Comparison of ENCODE assay signal across 20 cellular contexts in the genomic region with DNA sequence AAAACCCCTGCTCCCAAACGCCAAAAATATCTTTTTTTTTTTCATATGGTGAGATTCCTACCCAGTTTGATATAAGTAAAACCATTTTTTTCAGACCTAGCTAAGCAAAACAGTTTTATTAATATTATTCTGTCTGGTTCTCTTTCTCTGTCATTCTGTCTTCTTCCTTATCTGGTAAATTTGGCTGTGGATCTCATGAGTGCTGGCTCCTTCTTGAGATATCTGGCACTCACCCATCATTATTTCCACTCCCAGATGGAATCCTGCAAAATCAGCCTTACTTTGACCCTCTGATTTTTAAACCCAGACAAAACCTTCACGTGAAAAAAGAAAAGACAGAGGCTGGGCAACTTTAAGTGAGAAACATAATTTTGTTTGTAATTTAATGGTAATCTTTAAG.
"Had no signal": no experiment of that assay in that cellular context is flagged by ENCODE, and none has a peak within 500 bp of the region (broad histone marks: within the 10 kb centered on the region; RNA-seq: fewer than 3 reads in every experiment).

No MANE protein-coding gene starts in this region.

- DNase-seq: activated CD4-positive, alpha-beta memory T cell treated with anti-CD3 and anti-CD28 coated beads, Interleukin-2, amount 10 ng/mL, durations not matched to agents 7 days and 5 days; activated CD4-positive, alpha-beta T cell treated with anti-CD3 and anti-CD28 coated beads for 48 hours; activated effector memory CD4-positive, alpha-beta T cell treated with Interleukin-2 at 50 U/mL for 16 hours; activated naive CD4-positive, alpha-beta T cell treated with anti-CD3 and anti-CD28 coated beads for 36 hours; activated T-cell treated with anti-CD3 and anti-CD28 coated beads, Interleukin-2, amount 50 U/mL, for 72 hours; amygdala; esophagus squamous epithelium; foreskin melanocyte; hypothalamus; lower lobe of right lung; mesendoderm; naive thymus-derived CD4-positive, alpha-beta T cell; retina; stimulated activated CD4-positive, alpha-beta T cell treated with anti-CD3 and anti-CD28 coated beads, Interleukin-4, amount 100 ng/mL, for 4 hours; stimulated activated naive CD8-positive, alpha-beta T cell treated with anti-CD3 and anti-CD28 coated beads, Interleukin-15, Interleukin-2, amounts not matched to agents 100 U/mL and 50 U/mL, for 24 hours; SW 1271; T-helper 17 cell; upper lobe of right lung had no signal

- H3K27me3 ChIP-seq: esophagus squamous epithelium, neural progenitor cell, upper lobe of right lung had no signal

- H3K36me3 ChIP-seq: esophagus squamous epithelium, lower lobe of right lung, neural progenitor cell, upper lobe of right lung had no signal

- H3K4me1 Mint-ChIP-seq: activated CD4-positive, alpha-beta memory T cell treated with anti-CD3 and anti-CD28 coated beads, Interleukin-2, amount 10 ng/mL, durations not matched to agents 7 days and 5 days; naive thymus-derived CD4-positive, alpha-beta T cell; neural progenitor cell had no signal

- H2AFZ ChIP-seq: neural progenitor cell had no signal

- H3K9me3 Mint-ChIP-seq: activated CD4-positive, alpha-beta memory T cell treated with anti-CD3 and anti-CD28 coated beads, Interleukin-2, amount 10 ng/mL, durations not matched to agents 7 days and 5 days; activated naive CD4-positive, alpha-beta T cell treated with anti-CD3 and anti-CD28 coated beads for 36 hours had no signal

- H3K9me3 ChIP-seq: esophagus squamous epithelium, lower lobe of right lung, upper lobe of right lung had no signal

- H3K27ac Mint-ChIP-seq: activated CD4-positive, alpha-beta memory T cell treated with anti-CD3 and anti-CD28 coated beads, Interleukin-2, amount 10 ng/mL, durations not matched to agents 7 days and 5 days; activated naive CD4-positive, alpha-beta T cell treated with anti-CD3 and anti-CD28 coated beads for 36 hours; activated T-cell treated with anti-CD3 and anti-CD28 coated beads, Interleukin-2, amount 50 U/mL, for 72 hours; naive thymus-derived CD4-positive, alpha-beta T cell; neural progenitor cell; T-helper 17 cell had no signal

- H3K9ac ChIP-seq: neural progenitor cell had no signal

- H3K4me3 ChIP-seq: esophagus squamous epithelium, lower lobe of right lung, neural progenitor cell, SK-N-MC, upper lobe of right lung had no signal

- H3K36me3 Mint-ChIP-seq: naive thymus-derived CD4-positive, alpha-beta T cell; neural progenitor cell had no signal

- H3K4me3 Mint-ChIP-seq: activated CD4-positive, alpha-beta memory T cell treated with anti-CD3 and anti-CD28 coated beads, Interleukin-2, amount 10 ng/mL, durations not matched to agents 7 days and 5 days; activated naive CD4-positive, alpha-beta T cell treated with anti-CD3 and anti-CD28 coated beads for 36 hours; activated T-cell treated with anti-CD3 and anti-CD28 coated beads, Interleukin-2, amount 50 U/mL, for 72 hours; naive thymus-derived CD4-positive, alpha-beta T cell; neural progenitor cell; T-helper 17 cell had no signal

- H3K4me2 ChIP-seq: neural progenitor cell had no signal

- H3K27me3 Mint-ChIP-seq: activated CD4-positive, alpha-beta memory T cell treated with anti-CD3 and anti-CD28 coated beads, Interleukin-2, amount 10 ng/mL, durations not matched to agents 7 days and 5 days; T-helper 17 cell had no signal

- H3K27ac ChIP-seq: esophagus squamous epithelium, lower lobe of right lung, neural progenitor cell, SK-N-MC, upper lobe of right lung had no signal

- H3K4me1 ChIP-seq: esophagus squamous epithelium, lower lobe of right lung, upper lobe of right lung had no signal
